Comparison of ENCODE assay signal across 1 cellular context in the genomic region with DNA sequence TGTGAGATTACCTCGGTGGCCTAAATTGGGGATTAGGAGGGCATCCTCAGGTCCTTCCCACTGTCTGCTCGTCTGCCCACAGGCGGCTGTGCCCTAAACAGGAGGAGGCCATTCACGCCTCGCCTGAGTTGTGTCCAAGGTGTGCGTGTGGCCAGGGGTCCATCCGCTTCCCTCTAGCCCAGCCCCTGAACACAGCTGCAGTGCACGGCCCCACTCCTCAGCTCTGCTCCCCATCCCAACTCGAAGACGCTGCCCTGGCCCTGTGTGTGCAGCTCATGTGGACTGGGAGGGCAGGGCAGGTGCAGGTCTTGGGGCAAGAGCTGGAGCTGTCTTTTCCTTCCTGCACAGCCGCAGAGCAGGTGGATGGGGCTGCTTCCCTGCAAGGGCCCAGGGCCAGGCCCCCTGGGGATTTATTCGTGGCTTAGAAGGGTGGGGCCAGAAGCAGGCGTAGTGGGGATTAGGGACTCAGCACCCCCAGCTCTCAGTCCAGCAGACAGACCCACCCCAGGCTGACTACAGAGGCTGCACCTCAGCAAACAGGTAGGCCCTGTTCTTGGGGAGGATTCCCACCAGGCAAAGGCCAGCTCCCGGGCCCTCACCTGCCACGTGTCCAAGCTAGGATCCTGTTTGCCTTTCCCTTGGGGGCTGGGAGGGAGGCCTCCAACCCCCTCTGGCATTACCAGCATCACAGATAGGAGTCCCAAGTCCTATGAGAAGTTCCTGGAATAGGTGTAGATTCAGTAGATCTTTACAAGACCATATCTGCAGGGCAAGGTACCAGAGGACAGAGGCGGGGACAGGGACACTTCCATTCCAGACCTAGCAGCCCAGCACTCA.
A peak's percentile ranks its signal among the peaks of the same experiment; 100 is the strongest.
TF ChIP-seq lines count a peak whose summit lies in the region.

No MANE protein-coding gene starts in this region.

TF ChIP-seq in GM12878, 131 proteins besides CTCF, POLR2A, EP300 and RAD21:
- TF ChIP-seq HDGF (IDR thresholded peaks at IDR 0.05) (0 out of 2 replicates have a peak, but pooled peaks have one; percentile 2), RBBP5 (conservative IDR thresholded peaks at IDR 0.05) (no peak)
